20 cellular contexts compared by ENCODE assay signal in genomic region chr2:239053801-239054503, GRCh38.
A peak's percentile ranks its signal among the peaks of the same experiment; 100 is the strongest.
DNase-seq lines count a peak whose midpoint lies in the region; ATAC-seq and TF ChIP-seq lines count a peak whose summit lies in the region.
"Had no signal": no experiment of that assay in that cellular context is flagged by ENCODE, and none has a peak within 500 bp of the region (broad histone marks: within the 10 kb centered on the region; RNA-seq: fewer than 3 reads in every experiment).

No MANE protein-coding gene starts in this region.

- no peaks in the 10 kb centered on the region for H3K9me3 Mint-ChIP-seq in CD8-positive, alpha-beta T cell

- no peaks in the 10 kb centered on the region for H3K4me1 Mint-ChIP-seq in CD8-positive, alpha-beta T cell (ENCODE audit: low read depth)
- H3K4me1 Mint-ChIP-seq: B cell; CD4-positive, CD25-positive, alpha-beta regulatory T cell had no signal

- no peak overlapping the region for H3K18ac ChIP-seq in neuronal stem cell (ENCODE audit: low read length)

- no peak overlapping the region for H2AK5ac ChIP-seq in neuronal stem cell (ENCODE audit: low read depth, low read length)

- H3K36me3 Mint-ChIP-seq in CD8-positive, alpha-beta T cell = peaks cover 46% of the 10 kb centered on the region

- no peak overlapping the region for H3K4ac ChIP-seq in neuronal stem cell (ENCODE audit: low read length)

- no peak overlapping the region for H4K91ac ChIP-seq in neuronal stem cell (ENCODE audit: low read depth, low read length, poor library complexity)

- DNase-seq in heart left ventricle (peak in 1 of 5 donors; percentile 38), right atrium auricular region (ENCODE audit: low spot score) (no peak), heart right ventricle (no peak), neuronal stem cell (ENCODE audit: low spot score) (no peak), nucleus accumbens (lab: John Stamatoyannopoulos, UW) (no peak), inferior parietal cortex (ENCODE audit: extremely low spot score) (no peak)
- no peak for DNase-seq in CD8-positive, alpha-beta T cell
- DNase-seq: CD4-positive, CD25-positive, alpha-beta regulatory T cell; COR-L47; DMS79; Kasumi-1; NCI-H1694; NCI-H2081 treated with DMSO at 0.1 percent for 48 hours; NCI-H446 treated with DMSO at 0.1 percent for 48 hours; NCI-H526 treated with DMSO at 0.1 percent for 48 hours; PC-3; SHP77 treated with DMSO at 0.1 percent for 48 hours had no signal

- CTCF ChIA-PET in CD8-positive, alpha-beta T cell (lab: Charles Lee) = no interaction called here

- peaks cover 0 to 26% (median 9%) of the 10 kb centered on the region in 12 donors for H3K9me3 ChIP-seq in heart left ventricle
- peaks cover 0 to 9% of the 10 kb centered on the region in 2 donors for H3K9me3 ChIP-seq in right atrium auricular region
- H3K9me3 ChIP-seq in heart right ventricle = peaks cover 0 to 29% (median 9%) of the 10 kb centered on the region in 11 donors
- H3K9me3 ChIP-seq in neuronal stem cell (replicated peaks in 1 of 2; ENCODE audit: control insufficient read depth in 2 of 2, insufficient read depth in 1 of 2, low read depth in 1 of 2, low read length in 2 of 2) = peaks cover 2 to 7% of the 10 kb centered on the region in 2 donors
- H3K9me3 ChIP-seq in CD8-positive, alpha-beta T cell (ENCODE audit: low read length) = no peaks in the 10 kb centered on the region
- H3K9me3 ChIP-seq: A549 had no signal

- H3K23ac ChIP-seq in neuronal stem cell (ENCODE audit: low read depth, low read length, poor library complexity) = peak overlapping the region; percentile 36

- no peak overlapping the region for H2BK12ac ChIP-seq in neuronal stem cell (ENCODE audit: low read length)

- H3K14ac ChIP-seq in neuronal stem cell (ENCODE audit: low read length) = peak overlapping the region; percentile 31

- H3K4me1 ChIP-seq in heart left ventricle (peaks cover 0 to 3% (median 0%) of the 10 kb centered on the region in 12 donors), right atrium auricular region (no peaks in the 10 kb centered on the region), heart right ventricle (no peaks in the 10 kb centered on the region), neuronal stem cell (ENCODE audit: control insufficient read depth in 2 of 2, insufficient read depth in 1 of 2, low read depth in 1 of 2, low read length in 2 of 2) (no peaks in the 10 kb centered on the region)
- no peaks in the 10 kb centered on the region for H3K4me1 ChIP-seq in CD8-positive, alpha-beta T cell (ENCODE audit: insufficient read depth, low read length)
- H3K4me1 ChIP-seq: A549 had no signal

- no peak for TF ChIP-seq POLR2A in heart left ventricle (IDR thresholded peaks at IDR 0.05)

- H3K4me3 ChIP-seq in heart left ventricle (no peak overlapping the region), right atrium auricular region (no peak overlapping the region), heart right ventricle (no peak overlapping the region), neuronal stem cell (ENCODE audit: low read length in 2 of 2) (no peak overlapping the region)
- H3K4me3 ChIP-seq in CD8-positive, alpha-beta T cell (ENCODE audit: low read depth, low read length) = no peak overlapping the region
- H3K4me3 ChIP-seq: A549, SK-N-MC had no signal

- ATAC-seq in heart left ventricle (peak; percentile 28 to 73 (median 50)), heart right ventricle (peak in 5 of 8 donors; percentile 52 to 72 (median 55))
- ATAC-seq in CD8-positive, alpha-beta T cell = no peak
- ATAC-seq: A549, PC-3 had no signal

- no peak overlapping the region for H3K27ac ChIP-seq in heart left ventricle
- H3K27ac ChIP-seq in right atrium auricular region = no peak overlapping the region
- no peak overlapping the region for H3K27ac ChIP-seq in heart right ventricle
- no peak overlapping the region for H3K27ac ChIP-seq in neuronal stem cell (replicated peaks; ENCODE audit: low read length)
- no peak overlapping the region for H3K27ac ChIP-seq in CD8-positive, alpha-beta T cell (ENCODE audit: low read depth, low read length)
- H3K27ac ChIP-seq: A549, SK-N-MC had no signal

- intact Hi-C loops in heart left ventricle (cut with DNase I) (no loop called here), heart right ventricle (cut with DNase I) (loop anchor here in 1 of 10 donors (10.0 kb wide), 1 partner anchor 371 kb away; no protein-coding TSS in a partner anchor)
- intact Hi-C loops in CD8-positive, alpha-beta T cell (cut with DNase I, micrococcal nuclease) = no loop called here

- no peak overlapping the region for H4K8ac ChIP-seq in neuronal stem cell (ENCODE audit: low read depth, low read length)

- POLR2A ChIA-PET in CD8-positive, alpha-beta T cell (lab: Charles Lee) = no interaction called here

- no peak overlapping the region for H2AFZ ChIP-seq in neuronal stem cell (ENCODE audit: low read length)

- WGBS in heart left ventricle, 4 donors = 80 to 93% (median 88%) methylated on average over 10 to 15 of the region's 15 CpGs
- 80 to 81% methylated on average over 15 of the region's 15 CpGs for WGBS in heart right ventricle, 2 donors
- no CpG with 5 or more reads among the region's 15 CpGs for WGBS in neuronal stem cell (ENCODE audit: extremely low coverage in 2 of 2, insufficient read length in 2 of 2, insufficient replicate concordance in 1 of 2), 2 donors

- no peak overlapping the region for H3K27ac Mint-ChIP-seq in CD8-positive, alpha-beta T cell
- H3K27ac Mint-ChIP-seq: B cell; CD4-positive, CD25-positive, alpha-beta regulatory T cell had no signal

- no peaks in the 10 kb centered on the region for H3K27me3 Mint-ChIP-seq in CD8-positive, alpha-beta T cell (ENCODE audit: low read depth)
- H3K27me3 Mint-ChIP-seq: B cell; CD4-positive, CD25-positive, alpha-beta regulatory T cell had no signal

- H2BK15ac ChIP-seq in neuronal stem cell (ENCODE audit: low read length) = no peak overlapping the region

- no peak overlapping the region for H3K4me3 Mint-ChIP-seq in CD8-positive, alpha-beta T cell
- H3K4me3 Mint-ChIP-seq: B cell had no signal

- peak overlapping the region; percentile 37 for H3K9ac ChIP-seq in neuronal stem cell (ENCODE audit: low read depth, low read length, poor library complexity)

- H3K27me3 ChIP-seq in heart left ventricle = no peaks in the 10 kb centered on the region
- H3K27me3 ChIP-seq in right atrium auricular region = no peaks in the 10 kb centered on the region
- no peaks in the 10 kb centered on the region for H3K27me3 ChIP-seq in heart right ventricle
- H3K27me3 ChIP-seq in neuronal stem cell (ENCODE audit: control insufficient read depth in 3 of 3, insufficient read depth in 3 of 3, low read depth in 1 of 3, low read length in 3 of 3) = no peaks in the 10 kb centered on the region
- no peaks in the 10 kb centered on the region for H3K27me3 ChIP-seq in CD8-positive, alpha-beta T cell (ENCODE audit: insufficient read depth, low read length)

- no peaks in the 10 kb centered on the region for H3K79me1 ChIP-seq in neuronal stem cell (ENCODE audit: low read depth, low read length)

- TF ChIP-seq CTCF in heart left ventricle (IDR thresholded peaks at IDR 0.05) (no peak), right atrium auricular region (IDR thresholded peaks at IDR 0.05) (no peak), heart right ventricle (IDR thresholded peaks at IDR 0.05) (no peak)
- no peak for TF ChIP-seq CTCF in CD8-positive, alpha-beta T cell (IDR thresholded peaks at IDR 0.05)

- H3K36me3 ChIP-seq in heart left ventricle (peaks cover 0 to 69% (median 49%) of the 10 kb centered on the region in 9 donors), right atrium auricular region (peaks cover 33% of the 10 kb centered on the region), heart right ventricle (peaks cover 0 to 94% (median 37%) of the 10 kb centered on the region in 9 donors), neuronal stem cell (replicated peaks in 1 of 2; ENCODE audit: control insufficient read depth in 2 of 2, insufficient read depth in 2 of 2, low read length in 2 of 2) (peaks cover 13 to 54% of the 10 kb centered on the region in 2 donors)
- H3K36me3 ChIP-seq in CD8-positive, alpha-beta T cell (ENCODE audit: insufficient read depth, low read length) = peaks cover 3% of the 10 kb centered on the region

- peak overlapping the region; percentile 58 for H2BK5ac ChIP-seq in neuronal stem cell (ENCODE audit: low read length)

- H2BK120ac ChIP-seq in neuronal stem cell (ENCODE audit: low read depth, low read length) = no peak overlapping the region

- no peak overlapping the region for H3K4me2 ChIP-seq in neuronal stem cell (ENCODE audit: insufficient read depth, low read length, poor library complexity, severe bottlenecking)
- H3K4me2 ChIP-seq: A549 had no signal
